ENCODE assay signal across 27 cellular contexts in the genomic region with DNA sequence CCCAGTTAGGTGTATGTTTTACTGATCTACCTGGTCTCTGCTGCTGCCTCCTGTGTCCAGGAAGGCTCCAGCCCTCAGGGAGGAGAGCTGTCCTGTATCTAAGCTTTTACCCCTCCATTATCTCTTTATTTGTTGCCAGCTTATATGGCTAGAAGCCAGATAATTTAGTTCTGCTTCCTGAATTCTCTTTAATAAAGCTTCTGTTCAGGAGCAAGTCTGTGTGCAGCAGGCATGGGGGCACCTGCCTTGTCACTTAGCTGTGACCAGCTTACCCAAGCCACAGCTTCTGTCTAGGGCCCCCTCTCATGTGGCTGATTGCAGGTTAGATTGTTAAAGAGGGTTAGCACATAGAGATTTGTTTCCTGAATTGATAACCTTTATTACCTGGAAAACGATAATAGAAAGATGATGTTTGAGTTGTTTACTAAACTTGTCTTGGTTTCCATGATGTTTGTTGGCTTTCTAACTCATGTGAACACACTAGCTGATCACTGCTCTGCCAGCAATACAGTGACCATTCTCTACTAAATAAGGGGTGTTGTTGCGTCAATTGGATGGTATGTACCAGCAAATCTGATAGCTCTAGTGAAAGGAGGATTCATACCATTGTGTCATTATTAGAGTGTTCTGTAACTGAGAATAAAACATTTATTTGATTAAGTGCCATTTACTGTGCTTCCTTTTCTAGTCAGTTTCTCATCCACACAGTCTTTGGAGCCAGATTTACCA.
DNase-seq lines count a peak whose midpoint lies in the region; ATAC-seq and TF ChIP-seq lines count a peak whose summit lies in the region.
"Had no signal": no experiment of that assay in that cellular context is flagged by ENCODE, and none has a peak within 500 bp of the region (broad histone marks: within the 10 kb centered on the region; RNA-seq: fewer than 3 reads in every experiment).

No MANE protein-coding gene starts in this region.

- H2BK15ac ChIP-seq in neuronal stem cell (ENCODE audit: low read length): no peak overlapping the region

- ATAC-seq in GM23338: peak; percentile 22
- no peak for ATAC-seq in GM18868 (IDR thresholded peaks at IDR 0.05; ENCODE audit: unreplicated experiment)
- ATAC-seq in CD8-positive, alpha-beta T cell: no peak
- ATAC-seq: activated CD4-positive, CD25-positive, alpha-beta regulatory T cell treated with anti-CD3 and anti-CD28 coated beads, Interleukin-2, amount 50 U/mL, for 24 hours; activated CD8-positive, alpha-beta T cell treated with anti-CD3 and anti-CD28 coated beads, Interleukin-2, amount 10 ng/mL, durations not matched to agents 7 days and 5 days; esophagus mucosa; gastrocnemius medialis; stimulated activated naive B cell treated with anti-CD40 and anti-IgM and Interleukin-4, amounts not matched to agents 10 μg/mL and 1 μg/mL and 100 μg/mL, for 72 hours had no signal

- H4K8ac ChIP-seq in neuronal stem cell (ENCODE audit: low read depth, low read length): no peak overlapping the region

- H3K9me3 ChIP-seq in neuronal stem cell (replicated peaks in 1 of 2; ENCODE audit: control insufficient read depth in 2 of 2, insufficient read depth in 1 of 2, low read depth in 1 of 2, low read length in 2 of 2): no peaks in the 10 kb centered on the region
- no peaks in the 10 kb centered on the region for H3K9me3 ChIP-seq in CD8-positive, alpha-beta T cell (ENCODE audit: low read length)
- H3K9me3 ChIP-seq: gastrocnemius medialis, tibial nerve had no signal

- CTCF ChIA-PET in CD8-positive, alpha-beta T cell (lab: Charles Lee): no interaction called here

- H3K4me2 ChIP-seq in GM23338 (peak overlapping the region; percentile 25; the same call in 1 of the 2 replicates), neuronal stem cell (ENCODE audit: insufficient read depth, low read length, poor library complexity, severe bottlenecking) (no peak overlapping the region)

- H2BK5ac ChIP-seq in neuronal stem cell (ENCODE audit: low read length): peak overlapping the region; percentile 35

- no peak overlapping the region for H3K23ac ChIP-seq in neuronal stem cell (ENCODE audit: low read depth, low read length, poor library complexity)

- H4K20me1 ChIP-seq in GM23338 (replicated peaks; ENCODE audit: insufficient read depth): no peaks in the 10 kb centered on the region

- intact Hi-C loops in dorsolateral prefrontal cortex (cut with DNase I): loop anchor here (5.0 to 10.0 kb wide), 3 partner anchors 38 to 235 kb away; a partner anchor contains a TSS
- intact Hi-C loops in CD8-positive, alpha-beta T cell (cut with DNase I, micrococcal nuclease): no loop called here

- no peaks in the 10 kb centered on the region for H3K36me3 ChIP-seq in GM23338 (ENCODE audit: insufficient read depth)
- H3K36me3 ChIP-seq in neuronal stem cell (replicated peaks in 1 of 2; ENCODE audit: control insufficient read depth in 2 of 2, insufficient read depth in 2 of 2, low read length in 2 of 2): no peaks in the 10 kb centered on the region
- no peaks in the 10 kb centered on the region for H3K36me3 ChIP-seq in CD8-positive, alpha-beta T cell (ENCODE audit: insufficient read depth, low read length)
- H3K36me3 ChIP-seq: gastrocnemius medialis, tibial nerve had no signal

- H3K4me3 ChIP-seq in GM23338 (no peak overlapping the region), dorsolateral prefrontal cortex (no peak overlapping the region), neuronal stem cell (ENCODE audit: low read length in 2 of 2) (no peak overlapping the region)
- no peak overlapping the region for H3K4me3 ChIP-seq in CD8-positive, alpha-beta T cell (ENCODE audit: low read depth, low read length)
- H3K4me3 ChIP-seq: gastrocnemius medialis, tibial nerve had no signal

- H3K36me3 Mint-ChIP-seq in GM23338 (ENCODE audit: low read depth): peaks cover 4% of the 10 kb centered on the region; the same call in 2 of the 3 replicates
- no peaks in the 10 kb centered on the region for H3K36me3 Mint-ChIP-seq in CD8-positive, alpha-beta T cell
- H3K36me3 Mint-ChIP-seq: CD4-positive, alpha-beta memory T cell; memory B cell; naive B cell; stimulated activated naive B cell treated with anti-CD40 and anti-IgM and Interleukin-4, amounts not matched to agents 10 μg/mL and 1 μg/mL and 100 μg/mL, for 72 hours had no signal

- WGBS in neuronal stem cell (ENCODE audit: extremely low coverage in 2 of 2, insufficient read length in 2 of 2, insufficient replicate concordance in 1 of 2), 2 donors: no CpG with 5 or more reads among the region's 2 CpGs

- peak overlapping the region; percentile 85 for H3K27ac ChIP-seq in GM23338 (ENCODE audit: low read depth)
- H3K27ac ChIP-seq in dorsolateral prefrontal cortex: peak overlapping the region in 58 of 59 donors; percentile 37 to 96 (median 90)
- peak overlapping the region; percentile 94 for H3K27ac ChIP-seq in neuronal stem cell (replicated peaks; ENCODE audit: low read length)
- no peak overlapping the region for H3K27ac ChIP-seq in CD8-positive, alpha-beta T cell (ENCODE audit: low read depth, low read length)
- H3K27ac ChIP-seq: gastrocnemius medialis had no signal

- no peak for TF ChIP-seq CTCF in GM23338 (conservative IDR thresholded peaks at IDR 0.05; ENCODE audit: low read depth in 2 of 2)
- no peak for TF ChIP-seq CTCF in dorsolateral prefrontal cortex (IDR thresholded peaks at IDR 0.05 in 54 of 56, conservative IDR thresholded peaks at IDR 0.05 in 2 of 56; ENCODE audit: low read depth in 1 of 56, partially characterized antibody in 56 of 56)
- no peak for TF ChIP-seq CTCF in CD8-positive, alpha-beta T cell (IDR thresholded peaks at IDR 0.05)

- H3K79me1 ChIP-seq in neuronal stem cell (ENCODE audit: low read depth, low read length): no peaks in the 10 kb centered on the region

- peak overlapping the region; percentile 84 for H3K18ac ChIP-seq in neuronal stem cell (ENCODE audit: low read length)

- H3K14ac ChIP-seq in neuronal stem cell (ENCODE audit: low read length): no peak overlapping the region

- DNase-seq in GM23338 (ENCODE audit: low spot score) (no peak), NCI-H69 (lab: John Stamatoyannopoulos, UW) (peak; percentile 89), dorsolateral prefrontal cortex (no peak), neuronal stem cell (ENCODE audit: low spot score) (no peak), activated gamma-delta T cell (lab: John Stamatoyannopoulos, UW) (no peak), A172 (ENCODE audit: low spot score) (no peak)
- no peak for DNase-seq in CD8-positive, alpha-beta T cell
- DNase-seq: activated CD8-positive, alpha-beta T cell treated with anti-CD3 and anti-CD28 coated beads, Interleukin-2, amount 10 ng/mL, durations not matched to agents 7 days and 5 days; activated naive CD4-positive, alpha-beta T cell treated with Interleukin-2 at 50 U/mL for 16 hours; activated T-cell treated with anti-CD3 and anti-CD28 coated beads, Interleukin-2, amount 50 U/mL, for 1 hour; aorta; CD4-positive, alpha-beta memory T cell; DND-41; effector CD8-positive, alpha-beta T cell; gastrocnemius medialis; HCEC 1CT; kidney; naive B cell; NCI-H1092 treated with DMSO at 0.1 percent for 48 hours; NCI-H226; stimulated activated naive B cell treated with anti-CD40 and anti-IgM and Interleukin-4, amounts not matched to agents 10 μg/mL and 1 μg/mL and 100 μg/mL, for 72 hours; T-helper 9 cell had no signal

- H3K27me3 ChIP-seq in GM23338 (ENCODE audit: insufficient read depth) (no peaks in the 10 kb centered on the region), dorsolateral prefrontal cortex (no peaks in the 10 kb centered on the region), neuronal stem cell (ENCODE audit: control insufficient read depth in 3 of 3, insufficient read depth in 3 of 3, low read depth in 1 of 3, low read length in 3 of 3) (no peaks in the 10 kb centered on the region)
- no peaks in the 10 kb centered on the region for H3K27me3 ChIP-seq in CD8-positive, alpha-beta T cell (ENCODE audit: insufficient read depth, low read length)
- H3K27me3 ChIP-seq: gastrocnemius medialis, tibial nerve had no signal

- no peak overlapping the region for H3K4ac ChIP-seq in neuronal stem cell (ENCODE audit: low read length)

- H2AFZ ChIP-seq in GM23338 (no peak overlapping the region), neuronal stem cell (ENCODE audit: low read length) (no peak overlapping the region)

- no peaks in the 10 kb centered on the region for H3F3A ChIP-seq in GM23338 (replicated peaks; ENCODE audit: low read depth)

- peaks cover 55% of the 10 kb centered on the region for H3K4me1 ChIP-seq in GM23338 (ENCODE audit: insufficient read depth)
- peaks cover 11 to 14% of the 10 kb centered on the region in 2 donors for H3K4me1 ChIP-seq in neuronal stem cell (ENCODE audit: control insufficient read depth in 2 of 2, insufficient read depth in 1 of 2, low read depth in 1 of 2, low read length in 2 of 2)
- no peaks in the 10 kb centered on the region for H3K4me1 ChIP-seq in CD8-positive, alpha-beta T cell (ENCODE audit: insufficient read depth, low read length)

- POLR2A ChIA-PET in CD8-positive, alpha-beta T cell (lab: Charles Lee): no interaction called here

- no peak overlapping the region for H4K91ac ChIP-seq in neuronal stem cell (ENCODE audit: low read depth, low read length, poor library complexity)

- peaks cover 44% of the 10 kb centered on the region for H3K4me1 Mint-ChIP-seq in GM23338
- H3K4me1 Mint-ChIP-seq in CD8-positive, alpha-beta T cell (ENCODE audit: low read depth): no peaks in the 10 kb centered on the region
- H3K4me1 Mint-ChIP-seq: CD4-positive, alpha-beta memory T cell; naive B cell; stimulated activated naive B cell treated with anti-CD40 and anti-IgM and Interleukin-4, amounts not matched to agents 10 μg/mL and 1 μg/mL and 100 μg/mL, for 72 hours had no signal

- H3K9ac ChIP-seq in neuronal stem cell (ENCODE audit: low read depth, low read length, poor library complexity): no peak overlapping the region

- no peaks in the 10 kb centered on the region for H3K9me2 ChIP-seq in GM23338 (ENCODE audit: insufficient read depth)

- peaks cover 10% of the 10 kb centered on the region for H3K79me2 ChIP-seq in GM23338 (replicated peaks; ENCODE audit: insufficient read depth)

- H2AK5ac ChIP-seq in neuronal stem cell (ENCODE audit: low read depth, low read length): no peak overlapping the region

- H2BK120ac ChIP-seq in neuronal stem cell (ENCODE audit: low read depth, low read length): peak overlapping the region; percentile 26

- H3K4me3 Mint-ChIP-seq in GM23338: 0 out of 3 replicates have a peak overlapping the region, but pooled peaks have one; percentile 9
- H3K4me3 Mint-ChIP-seq in CD8-positive, alpha-beta T cell: no peak overlapping the region
- H3K4me3 Mint-ChIP-seq: activated CD8-positive, alpha-beta T cell treated with anti-CD3 and anti-CD28 coated beads, Interleukin-2, amount 10 ng/mL, durations not matched to agents 7 days and 5 days; CD4-positive, alpha-beta memory T cell; memory B cell; naive B cell; stimulated activated naive B cell treated with anti-CD40 and anti-IgM and Interleukin-4, amounts not matched to agents 10 μg/mL and 1 μg/mL and 100 μg/mL, for 72 hours had no signal

- H3K9me3 Mint-ChIP-seq in GM23338: peaks cover 3% of the 10 kb centered on the region; the same call in 1 of the 3 replicates
- no peaks in the 10 kb centered on the region for H3K9me3 Mint-ChIP-seq in CD8-positive, alpha-beta T cell
- H3K9me3 Mint-ChIP-seq: CD4-positive, alpha-beta memory T cell; memory B cell; stimulated activated naive B cell treated with anti-CD40 and anti-IgM and Interleukin-4, amounts not matched to agents 10 μg/mL and 1 μg/mL and 100 μg/mL, for 72 hours had no signal

- H3K27me3 Mint-ChIP-seq in GM23338 (ENCODE audit: insufficient read depth, low read depth, poor library complexity): peaks cover 2% of the 10 kb centered on the region
- peaks cover 2% of the 10 kb centered on the region for H3K27me3 Mint-ChIP-seq in CD8-positive, alpha-beta T cell (ENCODE audit: low read depth)

- peak overlapping the region; percentile 33 for H3K27ac Mint-ChIP-seq in GM23338
- no peak overlapping the region for H3K27ac Mint-ChIP-seq in CD8-positive, alpha-beta T cell
- H3K27ac Mint-ChIP-seq: activated CD8-positive, alpha-beta T cell treated with anti-CD3 and anti-CD28 coated beads, Interleukin-2, amount 10 ng/mL, durations not matched to agents 7 days and 5 days; CD4-positive, alpha-beta memory T cell; memory B cell; naive B cell; stimulated activated naive B cell treated with anti-CD40 and anti-IgM and Interleukin-4, amounts not matched to agents 10 μg/mL and 1 μg/mL and 100 μg/mL, for 72 hours had no signal

- peak overlapping the region; percentile 8 for H2BK12ac ChIP-seq in neuronal stem cell (ENCODE audit: low read length)

Comparison
In these comparisons a context has a peak if more than half of its experiments do, and no peak if none do; other contexts are left out.
1. intact Hi-C loops: an anchor here in dorsolateral prefrontal cortex (5.0 to 10.0 kb wide); none called in CD8-positive, alpha-beta T cell.